9 cellular contexts compared by ENCODE assay signal in the genomic region with DNA sequence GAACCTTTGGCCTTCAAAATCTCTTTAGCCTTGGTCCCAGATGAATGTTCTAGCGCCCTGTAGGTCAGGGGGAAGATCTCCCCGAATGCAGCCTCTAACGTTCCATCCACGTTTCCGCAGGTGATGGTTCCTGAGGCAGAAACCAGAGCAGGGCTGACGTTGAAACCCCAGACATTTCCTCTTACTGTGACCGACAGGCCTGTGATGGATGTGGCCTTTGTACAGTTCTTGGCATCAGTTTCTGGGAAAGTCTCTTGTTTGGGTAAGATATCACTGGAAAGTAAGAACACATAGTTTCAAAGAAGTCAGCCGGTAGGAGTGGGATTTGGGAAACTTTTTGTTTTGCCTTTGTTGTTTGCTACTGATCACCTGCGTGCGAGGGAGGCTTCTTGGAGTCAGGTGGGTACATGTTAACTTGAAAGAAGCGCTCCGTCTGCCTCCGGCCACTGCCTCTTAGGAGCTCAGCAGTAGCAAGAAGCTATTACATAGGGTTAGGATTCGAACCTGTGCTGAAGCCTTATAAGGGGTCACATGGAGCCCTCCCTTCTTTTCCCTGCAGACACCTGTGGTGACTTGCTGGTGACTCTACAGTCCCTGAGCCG. TPM values are rescaled to one million over a fixed set of nuclear protein-coding genes. Genes with fewer than 3 reads are reported as not detected.
DNase-seq lines count a peak whose midpoint lies in the region; ATAC-seq, FAIRE-seq and TF ChIP-seq lines count a peak whose summit lies in the region.
"Not testable (repeated sequence)": the region's sequence is repeated elsewhere in the genome, so short reads cannot be mapped to it uniquely, and the experiment has no call there.
"Had no signal": no experiment of that assay in that cellular context is flagged by ENCODE, and none has a peak within 500 bp of the region (broad histone marks: within the 10 kb centered on the region; RNA-seq: fewer than 3 reads in every experiment).

No MANE protein-coding gene starts in this region.

- intact Hi-C loops in body of pancreas (cut with DNase I); Right ventricle myocardium superior (cut with DNase I); lower lobe of right lung (cut with DNase I); pancreas (cut with DNase I): not testable (repeated sequence)

- H3K9me3 ChIP-seq in body of pancreas, lower lobe of right lung, pancreas: not testable (repeated sequence)

- TF ChIP-seq CTCF in body of pancreas (IDR thresholded peaks at IDR 0.05); lower lobe of right lung (IDR thresholded peaks at IDR 0.05); pancreas (IDR thresholded peaks at IDR 0.05): not testable (repeated sequence)

- TF ChIP-seq POLR2A in body of pancreas (IDR thresholded peaks at IDR 0.05): not testable (repeated sequence)

- not testable (repeated sequence) for FAIRE-seq in pancreas (lab: Jason Lieb, UNC)

- ATAC-seq in body of pancreas: peak; percentile 72
- not testable (repeated sequence) for ATAC-seq in Right ventricle myocardium superior (ENCODE audit: poor library complexity)
- peak; percentile 60 for ATAC-seq in left lobe of liver
- ATAC-seq in lower lobe of right lung: peak in 1 of 2 donors; percentile 44
- peak; percentile 71 to 83 (median 80) for ATAC-seq in pancreas

- 34 to 49% methylated on average over 3 to 14 of the region's 15 CpGs for WGBS in body of pancreas, 2 donors
- 22 to 45% methylated on average over 9 to 12 of the region's 15 CpGs for WGBS in pancreas, 2 donors

- H3K27me3 ChIP-seq in body of pancreas; lower lobe of right lung (ENCODE audit: low read depth); pancreas: not testable (repeated sequence)

- not testable (repeated sequence) for H3K4me3 ChIP-seq in body of pancreas, lower lobe of right lung, pancreas

- H3K4me1 ChIP-seq in body of pancreas, lower lobe of right lung, pancreas: not testable (repeated sequence)

- H3K36me3 ChIP-seq in body of pancreas (replicated peaks in 1 of 2; ENCODE audit: insufficient read depth in 1 of 2, low read depth in 2 of 2); pancreas: not testable (repeated sequence)
- peaks cover 14% of the 10 kb centered on the region for H3K36me3 ChIP-seq in lower lobe of right lung

- H3K27ac ChIP-seq in body of pancreas (peak overlapping the region in 2 of 4 donors; percentile 61 to 68), pancreas (peak overlapping the region in 2 of 4 donors; percentile 5 to 28)
- not testable (repeated sequence) for H3K27ac ChIP-seq in lower lobe of right lung

- DNase-seq in body of pancreas (peak; percentile 49 to 77 (median 58)), Right ventricle myocardium superior (peak; percentile 34), lower lobe of right lung (peak; percentile 27), pancreas (peak; percentile 29 to 52 (median 48))
- DNase-seq in left lobe of liver (ENCODE audit: low spot score): not testable (repeated sequence)

RNA-seq across cellular contexts. Expression of a gene that starts 30.7 kb away (rescaled TPM):
- total RNA-seq in body of pancreas (100 to 1,000 TPM; 140 to 163 TPM), Right ventricle myocardium superior (32.9 TPM), left lobe of liver (19.1 TPM), lower lobe of right lung (36.1 TPM), pancreas (100 to 1,000 TPM in 3 of 6 donors, 10 to 100 TPM in 3; 45.5 to 121 (median 85.2) TPM)
- polyA plus RNA-seq in pancreas: 10 to 100 TPM; 30.6 to 30.8 TPM

RNA-seq across cellular contexts. Expression of a gene that starts 39.8 kb away (rescaled TPM):
- total RNA-seq in body of pancreas (10 to 100 TPM; 19.4 to 45.1 TPM), Right ventricle myocardium superior (1.5 TPM), left lobe of liver (128 TPM), lower lobe of right lung (40.5 TPM), pancreas (10 to 100 TPM; 10.8 to 20.2 (median 13.6) TPM)
- polyA plus RNA-seq in pancreas: 10 to 100 TPM; 25.4 to 30.6 TPM
- total RNA-seq: A172; B cell; CD4-positive, alpha-beta T cell; CD8-positive, alpha-beta T cell had no signal
